In the genomic region with DNA sequence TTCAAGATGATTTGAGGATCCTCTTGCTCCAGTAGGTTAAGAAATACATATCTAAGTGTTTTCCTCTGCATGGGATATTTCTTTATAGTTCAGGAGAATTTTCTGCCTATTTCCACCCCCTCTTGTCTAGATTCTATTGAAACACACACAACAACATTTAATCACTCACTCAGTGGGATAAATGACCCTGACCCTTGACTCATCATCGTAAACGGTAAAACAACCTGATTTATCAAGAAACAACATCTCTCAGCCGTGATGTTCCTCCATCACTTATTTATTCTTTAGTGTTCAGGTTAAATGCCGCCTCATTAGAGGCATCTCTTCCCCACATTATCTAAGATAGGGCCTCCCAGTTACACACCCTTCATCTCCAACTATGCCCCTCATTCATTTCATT, we compare ENCODE assay signal across 19 cellular contexts.
"Had no signal": no experiment of that assay in that cellular context is flagged by ENCODE, and none has a peak within 500 bp of the region (broad histone marks: within the 10 kb centered on the region; RNA-seq: fewer than 3 reads in every experiment).

No MANE protein-coding gene starts in this region.

- H3K27me3 ChIP-seq: foreskin keratinocyte, gastroesophageal sphincter, heart left ventricle, hepatocyte, left lung had no signal

- DNase-seq: dermis blood vessel endothelial cell; effector CD8-positive, alpha-beta T cell; effector memory CD8-positive, alpha-beta T cell; endodermal cell; erythroblast; foreskin keratinocyte; heart left ventricle; left cardiac atrium; left lung; left ventricle myocardium superior; lower lobe of right lung; mesenchymal stem cell; mucosa of descending colon; naive B cell; naive thymus-derived CD8-positive, alpha-beta T cell had no signal

- H3K36me3 ChIP-seq: gastroesophageal sphincter, heart left ventricle, left lung, lower lobe of right lung had no signal

- H3K9me3 ChIP-seq: gastroesophageal sphincter, heart left ventricle, left lung, lower lobe of right lung, mucosa of descending colon had no signal

- H3K27ac ChIP-seq: coronary artery, epithelial cell of prostate, foreskin keratinocyte, gastroesophageal sphincter, heart left ventricle, hepatocyte, left lung, lower lobe of right lung had no signal

- H3K4me3 ChIP-seq: coronary artery, gastroesophageal sphincter, heart left ventricle, hepatocyte, left lung, lower lobe of right lung, mucosa of descending colon had no signal

- H3K4me1 ChIP-seq: foreskin keratinocyte, left lung, lower lobe of right lung had no signal
